ENCODE assay signal across 15 cellular contexts in the genomic region with DNA sequence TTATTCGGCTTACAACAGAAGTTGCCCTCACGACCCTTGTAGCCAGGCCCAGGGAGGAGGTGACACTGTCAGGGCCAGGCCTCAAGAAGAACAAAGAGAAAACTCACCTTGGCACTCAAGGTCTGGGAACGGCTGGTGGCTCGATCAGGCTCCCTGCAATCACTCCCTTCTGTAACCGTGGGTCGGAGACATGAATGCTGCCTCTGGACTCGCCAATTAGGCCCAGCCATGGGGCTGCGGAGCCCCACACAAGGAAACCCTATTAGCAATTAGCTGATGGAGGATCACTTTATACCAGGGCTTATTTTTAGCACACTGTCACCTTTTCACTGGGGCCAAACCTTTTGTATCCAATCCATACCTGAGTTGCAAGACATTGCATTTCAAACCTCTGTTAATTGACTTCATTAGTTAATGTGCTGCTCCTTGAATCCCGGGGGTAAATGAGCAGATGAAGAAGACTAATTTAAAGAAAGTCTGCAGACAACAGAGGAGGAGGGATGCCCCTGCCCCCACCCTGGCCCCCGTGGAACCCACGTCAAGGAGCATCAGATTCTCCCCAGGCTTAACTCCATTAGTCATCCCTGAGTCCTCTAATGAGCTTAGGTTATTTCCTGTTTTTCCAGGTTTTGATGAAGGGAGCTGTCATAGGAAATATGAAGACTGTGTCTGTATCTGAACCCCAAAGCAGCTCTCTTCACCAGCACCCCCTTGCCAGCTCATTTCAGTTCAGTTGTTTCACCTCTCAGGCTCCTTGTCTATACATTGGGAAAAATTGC.
DNase-seq lines count a peak whose midpoint lies in the region; ATAC-seq, FAIRE-seq and TF ChIP-seq lines count a peak whose summit lies in the region.
"Had no signal": no experiment of that assay in that cellular context is flagged by ENCODE, and none has a peak within 500 bp of the region (broad histone marks: within the 10 kb centered on the region; RNA-seq: fewer than 3 reads in every experiment).

No MANE protein-coding gene starts in this region.

- TF ChIP-seq CTCF in H1 (IDR thresholded peaks at IDR 0.05; ENCODE audit: control extremely low read depth in 1 of 3, insufficient read depth in 1 of 3, low read depth in 1 of 3, low read length in 3 of 3) (no peak), lower leg skin (IDR thresholded peaks at IDR 0.05) (no peak), mucosa of descending colon (IDR thresholded peaks at IDR 0.05) (no peak)

- no peak overlapping the region for H4K91ac ChIP-seq in H1 (replicated peaks; ENCODE audit: insufficient read length, low read length)

- intact Hi-C loops in lower leg skin (cut with DNase I; ENCODE audit: low total_unique reads) (no loop called here), mucosa of descending colon (cut with DNase I, micrococcal nuclease) (no loop called here)

- TF ChIP-seq RAD21 in H1 (IDR thresholded peaks at IDR 0.05 in 1 of 2, conservative IDR thresholded peaks at IDR 0.05 in 1 of 2; ENCODE audit: low read depth in 2 of 2, low read length in 2 of 2) = no peak

- H3K23me2 ChIP-seq in H1 (ENCODE audit: low read depth, low read length) = no peaks in the 10 kb centered on the region

- H3K79me2 ChIP-seq in H1 (ENCODE audit: control insufficient read depth in 1 of 2, insufficient read depth in 2 of 2, low read length in 2 of 2) = no peaks in the 10 kb centered on the region

- no peak overlapping the region for H2AK5ac ChIP-seq in H1 (ENCODE audit: low read depth, low read length)

- H3K4me1 ChIP-seq in H1 (replicated peaks in 1 of 4; ENCODE audit: control insufficient read depth in 3 of 4, insufficient read depth in 4 of 4, low read length in 3 of 4) (peaks cover 0 to 6% (median 4%) of the 10 kb centered on the region in 4 experiments; a peak in 4 of 7 replicates), mesodermal cell (ENCODE audit: control insufficient read depth, insufficient read depth, low read length, poor library complexity, severe bottlenecking) (peaks cover 43% of the 10 kb centered on the region), mucosa of descending colon (ENCODE audit: low read depth) (no peaks in the 10 kb centered on the region)

- peak overlapping the region; percentile 75; the same call in 1 of the 2 replicates for H4K8ac ChIP-seq in H1 (ENCODE audit: extremely low read depth, insufficient read depth, low read length)

- no peak overlapping the region for H3K27ac ChIP-seq in H1 (ENCODE audit: low read depth, low read length)
- H3K27ac ChIP-seq in mesodermal cell (ENCODE audit: low read depth, low read length, severe bottlenecking) = peak overlapping the region; percentile 23
- H3K27ac ChIP-seq: BLaER1, SK-N-MC, vagina had no signal

- peak; percentile 47 for DNase-seq in AG20443 (ENCODE audit: low spot score)
- DNase-seq in NCI-H226 = peak; percentile 66
- no peak for DNase-seq in H1 (ENCODE audit: low read depth in 1 of 2, low spot score in 2 of 2)
- no peak for DNase-seq in lower leg skin (ENCODE audit: low spot score in 2 of 2)
- no peak for DNase-seq in mucosa of descending colon
- no peak for DNase-seq in NCI-H1092 (lab: John Stamatoyannopoulos, UW)
- DNase-seq: GF-D8; kidney; NCI-H526; stimulated activated CD8-positive, alpha-beta memory T cell treated with anti-CD3 and anti-CD28 coated beads, Interleukin-4, amount 100 ng/mL, for 48 hours had no signal

- no peak overlapping the region for H2BK15ac ChIP-seq in H1 (ENCODE audit: low read length)

- no peak overlapping the region for H2BK20ac ChIP-seq in H1 (ENCODE audit: low read length)

- POLR2A ChIA-PET in H1 (lab: Charles Lee; ENCODE audit: partially characterized antibody) = no interaction called here

- no peaks in the 10 kb centered on the region for H3K27me3 ChIP-seq in H1 (replicated peaks in 1 of 4; ENCODE audit: control insufficient read depth in 3 of 4, extremely low read depth in 1 of 4, insufficient read depth in 3 of 4, low read length in 3 of 4)
- H3K27me3 ChIP-seq: BLaER1, vagina had no signal

- H2BK12ac ChIP-seq in H1 (ENCODE audit: low read depth, low read length) = no peak overlapping the region

- H3K79me1 ChIP-seq in H1 (ENCODE audit: low read depth, low read length) = no peaks in the 10 kb centered on the region

- 93% methylated on average over 11 of the region's 11 CpGs; no CpG with 5 or more reads in 1 of the 2 experiments for WGBS in H1 (ENCODE audit: extremely low coverage in 1 of 2, insufficient coverage in 1 of 2, insufficient read length in 1 of 2, insufficient replicate concordance in 2 of 2, low coverage in 1 of 2, low lambda C conversion rate in 2 of 2, missing lambda C conversion rate in 1 of 2), 2 experiments
- 70 to 74% methylated on average over 7 to 9 of the region's 11 CpGs for WGBS in mesodermal cell (ENCODE audit: insufficient coverage in 2 of 2), 2 experiments
- WGBS in lower leg skin, 2 donors = 85 to 88% methylated on average over 11 of the region's 11 CpGs

- H2BK5ac ChIP-seq in H1 (ENCODE audit: low read depth, low read length) = no peak overlapping the region

- no peak overlapping the region for H3K18ac ChIP-seq in H1 (ENCODE audit: extremely low read depth, low read length)

- H3K4me2 ChIP-seq in H1 (ENCODE audit: insufficient read depth in 1 of 2, low read depth in 2 of 2, low read length in 2 of 2) = no peak overlapping the region
- H3K4me2 ChIP-seq: BLaER1 had no signal

- ATAC-seq in GM18867 (IDR thresholded peaks at IDR 0.05; ENCODE audit: unreplicated experiment) (no peak), mucosa of descending colon (no peak)

- no peak overlapping the region for H3K56ac ChIP-seq in H1 (replicated peaks; ENCODE audit: insufficient read length, low read depth, low read length)

- no peak overlapping the region for H4K5ac ChIP-seq in H1 (ENCODE audit: insufficient read length, low read depth, low read length)

- FAIRE-seq in H1 (lab: Jason Lieb, UNC) = no peak
- FAIRE-seq: kidney had no signal

- TF ChIP-seq POLR2A in H1 (IDR thresholded peaks at IDR 0.05; ENCODE audit: control extremely low read depth in 1 of 2, low read depth in 2 of 2, low read length in 2 of 2) (no peak), lower leg skin (IDR thresholded peaks at IDR 0.05) (no peak)

- CTCF ChIA-PET in H1 (lab: Charles Lee; ENCODE audit: partially characterized antibody) = interaction anchor here (0.6 to 1.8 kb wide), 6 partner anchors 9 to 935 kb away, joined by 3 to 6 read pairs (median 4); no protein-coding TSS in a partner anchor

- H3K36me3 ChIP-seq in H1 (ENCODE audit: control insufficient read depth in 2 of 4, insufficient read depth in 4 of 4, low read length in 3 of 4) (no peaks in the 10 kb centered on the region), mesodermal cell (ENCODE audit: control insufficient read depth, insufficient read depth, low read length) (no peaks in the 10 kb centered on the region), mucosa of descending colon (ENCODE audit: low read depth) (no peaks in the 10 kb centered on the region)
- H3K36me3 ChIP-seq: BLaER1, vagina had no signal

- H3K23ac ChIP-seq in H1 (ENCODE audit: insufficient read length) = no peak overlapping the region

- H3K9ac ChIP-seq in H1 (replicated peaks in 1 of 4; ENCODE audit: extremely low read depth in 1 of 4, low read depth in 3 of 4, low read length in 3 of 4) = no peak overlapping the region
- H3K9ac ChIP-seq: BLaER1 had no signal

- H3K9me3 ChIP-seq in H1 (ENCODE audit: insufficient read depth in 2 of 2, low read depth in 1 of 2, low read length in 1 of 2) (no peaks in the 10 kb centered on the region), mesodermal cell (ENCODE audit: control insufficient read depth, low read length) (no peaks in the 10 kb centered on the region), mucosa of descending colon (no peaks in the 10 kb centered on the region)
- H3K9me3 ChIP-seq: BLaER1, vagina had no signal

- H3K4ac ChIP-seq in H1 (replicated peaks; ENCODE audit: insufficient read length, low read depth, low read length) = no peak overlapping the region

- H3K4me3 ChIP-seq in H1 (ENCODE audit: extremely low read depth in 1 of 4, insufficient read depth in 2 of 4, low read depth in 3 of 4, low read length in 4 of 4) (no peak overlapping the region), mesodermal cell (ENCODE audit: extremely low read depth, insufficient read depth, low read length, poor library complexity, severe bottlenecking) (no peak overlapping the region), lower leg skin (ENCODE audit: low read depth, poor library complexity, severe bottlenecking) (no peak overlapping the region), mucosa of descending colon (no peak overlapping the region)
- H3K4me3 ChIP-seq: BLaER1, SK-N-MC, vagina had no signal

- no peak for TF ChIP-seq EP300 in H1 (IDR thresholded peaks at IDR 0.05; ENCODE audit: borderline replicate concordance in 1 of 2, low read depth in 2 of 2, low read length in 2 of 2)

- H2AFZ ChIP-seq in H1 (ENCODE audit: low read length) = no peak overlapping the region

- H4K20me1 ChIP-seq in H1 (replicated peaks in 1 of 2; ENCODE audit: control insufficient read depth in 1 of 2, insufficient read depth in 2 of 2, low read length in 2 of 2) = no peaks in the 10 kb centered on the region
- H4K20me1 ChIP-seq: BLaER1 had no signal

- H3K14ac ChIP-seq in H1 (ENCODE audit: insufficient read length) = no peak overlapping the region

- H2BK120ac ChIP-seq in H1 (replicated peaks; ENCODE audit: low read depth, low read length) = no peak overlapping the region

TF ChIP-seq in H1, 55 proteins besides CTCF, POLR2A, EP300 and RAD21 (continues in another document):
- TF ChIP-seq HDAC6 (IDR thresholded peaks at IDR 0.05; ENCODE audit: low read depth, low read length) (no peak), SIN3A (conservative IDR thresholded peaks at IDR 0.05 in 1 of 2, IDR thresholded peaks at IDR 0.05 in 1 of 2; ENCODE audit: low read depth in 1 of 2, low read length in 2 of 2) (no peak)

Comparison
In these comparisons a context has a peak if more than half of its experiments do, and no peak if none do; other contexts are left out.
1. DNase-seq: peak in AG20443 (single experiment) and NCI-H226 (single experiment); none in H1 (0 of 2), lower leg skin (0 of 2), mucosa of descending colon (0 of 3) and NCI-H1092 (single experiment).